8 cellular contexts compared by ENCODE assay signal in the genomic region with DNA sequence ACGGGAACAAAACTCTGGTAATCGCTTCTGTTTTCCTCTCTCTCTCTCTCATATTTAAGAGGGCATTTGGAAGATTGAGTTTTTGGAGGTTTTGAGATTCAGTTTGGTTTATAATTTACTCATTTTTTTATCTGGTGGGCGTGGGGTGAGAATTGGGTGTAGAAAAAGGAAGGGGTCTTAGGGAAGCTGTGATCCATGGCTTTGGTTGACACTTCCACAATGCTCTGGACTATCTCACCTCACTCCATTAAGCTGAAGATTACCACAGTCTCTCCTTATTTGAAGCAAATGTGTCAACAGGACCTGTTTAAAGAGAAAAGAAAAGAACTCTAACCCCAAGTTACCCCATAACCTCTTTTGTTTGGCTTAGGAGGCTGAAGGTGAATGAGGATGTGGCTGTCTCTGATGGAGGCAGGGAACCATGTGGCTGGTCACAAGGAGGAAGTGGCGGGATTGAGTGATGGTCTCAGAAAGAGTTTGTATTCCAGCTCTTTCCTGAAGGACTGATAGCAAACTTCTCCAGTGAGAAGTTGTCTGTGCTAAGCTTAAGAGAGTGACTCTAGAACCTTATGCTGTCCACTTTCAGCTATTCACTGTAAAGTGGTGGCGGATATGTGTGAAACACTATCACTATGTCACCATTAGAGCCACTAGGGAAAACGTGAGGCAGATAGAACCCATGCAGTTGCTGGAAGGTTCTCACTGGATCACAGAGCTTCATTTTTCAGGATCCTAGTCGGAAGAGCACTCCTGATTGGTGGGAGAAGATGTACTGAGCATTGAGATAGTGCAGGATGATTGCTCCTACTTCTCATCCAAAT. TPM values are rescaled to one million over a fixed set of nuclear protein-coding genes. Genes with fewer than 3 reads are reported as not detected.
A peak's percentile ranks its signal among the peaks of the same experiment; 100 is the strongest.
DNase-seq lines count a peak whose midpoint lies in the region; TF ChIP-seq lines count a peak whose summit lies in the region.

No MANE protein-coding gene starts in this region.

- intact Hi-C loops in cardiac septum (cut with DNase I), result no loop called here

- TF ChIP-seq CTCF in cardiac muscle cell (IDR thresholded peaks at IDR 0.05; ENCODE audit: low read depth, low read length), result no peak
- no peak for TF ChIP-seq CTCF in OCI-LY3 (IDR thresholded peaks at IDR 0.05; ENCODE audit: low read depth, low read length)
- no peak for TF ChIP-seq CTCF in choroid plexus epithelial cell (conservative IDR thresholded peaks at IDR 0.05; ENCODE audit: low read depth, low read length)

- H3K4me2 ChIP-seq in OCI-LY3 (ENCODE audit: low read length), result peak overlapping the region; percentile 78

- H2AFZ ChIP-seq in OCI-LY3 (ENCODE audit: low read depth, low read length), result peak overlapping the region; percentile 15; the same call in 1 of the 2 replicates

- H3K27me3 ChIP-seq in cardiac muscle cell (peaks cover 67% of the 10 kb centered on the region), OCI-LY3 (ENCODE audit: low read depth, low read length) (no peaks in the 10 kb centered on the region), muscle layer of colon (ENCODE audit: control insufficient read depth in 1 of 2, insufficient read depth in 2 of 2, low read length in 2 of 2) (peaks cover 0 to 6% of the 10 kb centered on the region in 2 donors)
- H3K27me3 ChIP-seq in effector memory CD4-positive, alpha-beta T cell (replicated peaks; ENCODE audit: control insufficient read depth, insufficient read depth, low read length, poor library complexity, severe bottlenecking), result peaks cover 8% of the 10 kb centered on the region

- peaks cover 22% of the 10 kb centered on the region for H4K20me1 ChIP-seq in OCI-LY3 (ENCODE audit: insufficient read depth, low read length)

- H3K9ac ChIP-seq in OCI-LY3 (ENCODE audit: low read length) (peak overlapping the region; percentile 93), muscle layer of colon (ENCODE audit: low read length) (no peak overlapping the region)

- H3K9me3 ChIP-seq in cardiac muscle cell (ENCODE audit: low read depth) (no peaks in the 10 kb centered on the region), OCI-LY3 (ENCODE audit: insufficient read depth, low read length) (no peaks in the 10 kb centered on the region), muscle layer of colon (ENCODE audit: low read length) (no peaks in the 10 kb centered on the region)
- no peaks in the 10 kb centered on the region for H3K9me3 ChIP-seq in effector memory CD4-positive, alpha-beta T cell (ENCODE audit: control insufficient read depth, low read length)

- H3K36me3 ChIP-seq in cardiac muscle cell, result no peaks in the 10 kb centered on the region
- H3K36me3 ChIP-seq in OCI-LY3 (replicated peaks; ENCODE audit: low read depth, low read length), result peaks cover 18% of the 10 kb centered on the region
- H3K36me3 ChIP-seq in muscle layer of colon (ENCODE audit: insufficient read depth, low read length), result no peaks in the 10 kb centered on the region
- no peaks in the 10 kb centered on the region for H3K36me3 ChIP-seq in effector memory CD4-positive, alpha-beta T cell (ENCODE audit: control insufficient read depth, insufficient read depth, low read length)

- peaks cover 59% of the 10 kb centered on the region for H3K79me2 ChIP-seq in OCI-LY3 (ENCODE audit: low read length)

- H3K27ac ChIP-seq in cardiac muscle cell, result no peak overlapping the region
- peak overlapping the region; percentile 72 for H3K27ac ChIP-seq in OCI-LY3 (ENCODE audit: low read length)
- no peak overlapping the region for H3K27ac ChIP-seq in muscle layer of colon (ENCODE audit: low read depth, low read length)
- no peak overlapping the region for H3K27ac ChIP-seq in effector memory CD4-positive, alpha-beta T cell (ENCODE audit: insufficient read depth, low read length, poor library complexity, severe bottlenecking)

- H3K4me3 ChIP-seq in cardiac muscle cell (peak overlapping the region; percentile 67), OCI-LY3 (ENCODE audit: low read length) (peak overlapping the region; percentile 92), choroid plexus epithelial cell (ENCODE audit: low read depth, low read length) (peak overlapping the region; percentile 66), muscle layer of colon (ENCODE audit: low read depth in 1 of 2, low read length in 2 of 2) (peak overlapping the region; percentile 21 to 54)
- no peak overlapping the region for H3K4me3 ChIP-seq in effector memory CD4-positive, alpha-beta T cell (ENCODE audit: insufficient read depth, low read depth, low read length, poor library complexity, severe bottlenecking)

- H3K4me1 ChIP-seq in cardiac muscle cell (ENCODE audit: low read depth) (no peaks in the 10 kb centered on the region), OCI-LY3 (ENCODE audit: low read length) (peaks cover 15% of the 10 kb centered on the region), muscle layer of colon (ENCODE audit: insufficient read depth, low read length) (peaks cover 6% of the 10 kb centered on the region)
- H3K4me1 ChIP-seq in effector memory CD4-positive, alpha-beta T cell (ENCODE audit: control insufficient read depth, insufficient read depth, low read length, poor library complexity, severe bottlenecking), result no peaks in the 10 kb centered on the region

- DNase-seq in cardiac muscle cell (ENCODE audit: low read depth in 1 of 2, low spot score in 1 of 2), result no peak
- no peak for DNase-seq in cardiac septum (ENCODE audit: low spot score)
- peak; percentile 7 for DNase-seq in choroid plexus epithelial cell (ENCODE audit: low read depth)
- no peak for DNase-seq in HT-29 (ENCODE audit: low spot score)
- no peak for DNase-seq in effector memory CD4-positive, alpha-beta T cell
- DNase-seq in stimulated activated CD4-positive, alpha-beta T cell treated with anti-CD3 and anti-CD28 coated beads, Interleukin-4, amount 100 ng/mL, for 1 hour, result no peak

RNA-seq across cellular contexts. Expression of gene ZNF804A, which starts 0.9 kb away (rescaled TPM):
- total RNA-seq in cardiac muscle cell, result 0.25 TPM in 1 of 2 replicates, not detected in the other
- 0.12 TPM in 1 of 2 replicates, not detected in the other for polyA plus RNA-seq in cardiac muscle cell
- total RNA-seq in cardiac septum, result not detected
- not detected in 2 replicates for total RNA-seq in HT-29 (2014; rRNA removed; shearing (Covaris generic))
